In the genomic region with DNA sequence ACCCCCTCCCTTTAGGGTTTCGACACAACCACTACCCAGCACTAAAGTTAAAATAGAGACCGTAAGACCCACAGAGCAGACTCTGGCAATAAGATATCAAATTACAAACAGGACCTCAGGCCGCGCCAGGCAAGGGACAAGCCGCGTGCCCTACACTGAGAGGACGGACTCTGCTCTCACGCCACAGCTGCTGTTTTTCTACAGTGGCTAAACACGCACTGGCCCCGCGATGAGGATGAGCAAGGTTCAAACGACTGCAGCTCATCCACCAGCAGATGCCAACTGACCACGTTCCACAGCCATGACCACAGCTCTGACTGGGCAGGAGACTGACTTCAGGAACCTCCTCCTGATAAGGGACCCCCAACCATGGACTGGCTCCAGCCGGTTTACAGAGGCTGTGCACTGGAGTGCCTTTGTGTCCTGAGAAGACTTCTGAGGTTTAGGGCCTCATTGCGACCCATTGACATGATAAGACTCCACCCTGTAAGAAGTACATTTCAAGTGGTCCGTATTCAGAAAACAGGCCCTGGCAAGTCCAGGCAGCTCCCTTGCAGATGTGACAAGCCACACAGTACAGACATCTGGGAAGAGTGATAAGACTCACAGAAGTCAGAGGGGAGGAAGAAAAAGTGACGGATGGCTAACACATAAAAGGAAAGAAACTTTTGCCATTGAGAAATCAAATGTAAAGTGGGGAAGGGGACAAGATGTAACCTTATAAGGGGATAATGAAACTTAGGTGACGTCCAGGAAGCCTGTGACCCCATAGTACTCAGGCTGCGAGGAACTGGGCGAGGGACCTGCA, we compare ENCODE assay signal across 13 cellular contexts. TPM values are rescaled to one million over a fixed set of nuclear protein-coding genes. Genes with fewer than 3 reads are reported as not detected.
DNase-seq lines count a peak whose midpoint lies in the region; ATAC-seq, FAIRE-seq and TF ChIP-seq lines count a peak whose summit lies in the region.
"Had no signal": no experiment of that assay in that cellular context is flagged by ENCODE, and none has a peak within 500 bp of the region (broad histone marks: within the 10 kb centered on the region; RNA-seq: fewer than 3 reads in every experiment).

No MANE protein-coding gene starts in this region.

- FAIRE-seq in bronchial epithelial cell (lab: Jason Lieb, UNC): no peak

- peaks cover 11% of the 10 kb centered on the region for H3K36me3 Mint-ChIP-seq in nephron progenitor cell (ENCODE audit: low read depth)

- no peak overlapping the region for H3K4me3 ChIP-seq in bronchial epithelial cell (ENCODE audit: low read depth, low read length)
- H3K4me3 ChIP-seq: dorsolateral prefrontal cortex had no signal

- H3K4me1 Mint-ChIP-seq in nephron progenitor cell: peaks cover 46% of the 10 kb centered on the region
- H3K4me1 Mint-ChIP-seq: IgD-negative memory B cell had no signal

- TF ChIP-seq CTCF in bronchial epithelial cell (IDR thresholded peaks at IDR 0.05; ENCODE audit: insufficient read depth, low read length, severe bottlenecking) (no peak), nephron progenitor cell (IDR thresholded peaks at IDR 0.05) (no peak)

- no peaks in the 10 kb centered on the region for H3K27me3 ChIP-seq in bronchial epithelial cell (ENCODE audit: control insufficient read depth, insufficient read depth, low read length)

- H3K9me3 Mint-ChIP-seq in nephron progenitor cell: peaks cover 18% of the 10 kb centered on the region

- H3K27ac Mint-ChIP-seq in nephron progenitor cell: peak overlapping the region; percentile 82
- H3K27ac Mint-ChIP-seq: IgD-negative memory B cell had no signal

- no peaks in the 10 kb centered on the region for H3K36me3 ChIP-seq in bronchial epithelial cell (ENCODE audit: control insufficient read depth, insufficient read depth, low read length)

- peak overlapping the region; percentile 19 for H3K4me3 Mint-ChIP-seq in nephron progenitor cell
- H3K4me3 Mint-ChIP-seq: IgD-negative memory B cell had no signal

- DNase-seq in NCI-H748 (lab: John Stamatoyannopoulos, UW; ENCODE audit: unreplicated experiment) (peak; percentile 37), NCI-H748 treated with DMSO at 0.1 percent for 48 hours (lab: John Stamatoyannopoulos, UW) (no peak), LHCN-M2 (ENCODE audit: low read depth) (peak; percentile 42), bronchial epithelial cell (ENCODE audit: low read depth) (peak; percentile 9), nephron progenitor cell (no peak), 8988T (no peak)
- DNase-seq: kidney glomerular epithelial cell, NCI-H2081 had no signal

- ATAC-seq in HG03025 (IDR thresholded peaks at IDR 0.05; ENCODE audit: low FRiP score, unreplicated experiment) (no peak), GM21447 (IDR thresholded peaks at IDR 0.05; ENCODE audit: unreplicated experiment) (no peak)

- H3K27me3 Mint-ChIP-seq in nephron progenitor cell (ENCODE audit: low read depth, poor library complexity): peaks cover 5% of the 10 kb centered on the region

RNA-seq across cellular contexts. Expression of a gene that starts 1.5 kb away (rescaled TPM):
- total RNA-seq in LHCN-M2 (2014; rRNA removed) (not detected in 2 replicates), bronchial epithelial cell (not detected in 2 replicates)
- not detected for polyA plus RNA-seq in LHCN-M2 (2012)
- total RNA-seq: dorsolateral prefrontal cortex; T-helper 1 cell treated with Interleukin-12 subunit alpha and Interleukin-12 subunit beta and Interleukin-4 antibody, amounts not matched to agents 30 ng/mL and 1 ng/mL, for 36 hours had no signal
- polyA plus RNA-seq: IgD-negative memory B cell had no signal

RNA-seq across cellular contexts. Expression of a gene that starts 6.6 kb away (rescaled TPM):
- total RNA-seq in LHCN-M2 (2014; rRNA removed) (not detected in 2 replicates), bronchial epithelial cell (not detected in 2 replicates)
- polyA plus RNA-seq in LHCN-M2 (2012): not detected
- total RNA-seq: dorsolateral prefrontal cortex; T-helper 1 cell treated with Interleukin-12 subunit alpha and Interleukin-12 subunit beta and Interleukin-4 antibody, amounts not matched to agents 30 ng/mL and 1 ng/mL, for 36 hours had no signal
- polyA plus RNA-seq: IgD-negative memory B cell had no signal

RNA-seq across cellular contexts. Expression of a gene that starts 13.4 kb away (rescaled TPM):
- total RNA-seq in LHCN-M2 (2014; rRNA removed) (not detected in 2 replicates), bronchial epithelial cell (not detected in 2 replicates)
- polyA plus RNA-seq in LHCN-M2 (2012): not detected
- total RNA-seq: dorsolateral prefrontal cortex; T-helper 1 cell treated with Interleukin-12 subunit alpha and Interleukin-12 subunit beta and Interleukin-4 antibody, amounts not matched to agents 30 ng/mL and 1 ng/mL, for 36 hours had no signal
- polyA plus RNA-seq: IgD-negative memory B cell had no signal

RNA-seq across cellular contexts. Expression of a gene that starts 18.1 kb away (rescaled TPM):
- not detected in 2 replicates for total RNA-seq in LHCN-M2 (2014; rRNA removed)
- polyA plus RNA-seq in LHCN-M2 (2012): not detected
- total RNA-seq in bronchial epithelial cell: not detected in 2 replicates
- total RNA-seq: dorsolateral prefrontal cortex; T-helper 1 cell treated with Interleukin-12 subunit alpha and Interleukin-12 subunit beta and Interleukin-4 antibody, amounts not matched to agents 30 ng/mL and 1 ng/mL, for 36 hours had no signal
- polyA plus RNA-seq: IgD-negative memory B cell had no signal

RNA-seq across cellular contexts. Expression of a gene that starts 20.3 kb away (rescaled TPM):
- total RNA-seq in LHCN-M2 (2014; rRNA removed) (not detected in 2 replicates), bronchial epithelial cell (not detected in 2 replicates)
- not detected for polyA plus RNA-seq in LHCN-M2 (2012)
- total RNA-seq: dorsolateral prefrontal cortex; T-helper 1 cell treated with Interleukin-12 subunit alpha and Interleukin-12 subunit beta and Interleukin-4 antibody, amounts not matched to agents 30 ng/mL and 1 ng/mL, for 36 hours had no signal
- polyA plus RNA-seq: IgD-negative memory B cell had no signal

Comparison
In these comparisons a context has a peak if more than half of its experiments do, and no peak if none do; other contexts are left out.
1. DNase-seq: peak in NCI-H748 (single experiment), LHCN-M2 (single experiment) and bronchial epithelial cell (single experiment); none in NCI-H748 treated with DMSO at 0.1 percent for 48 hours (single experiment), nephron progenitor cell (single experiment) and 8988T (single experiment).